ENCODE assay signal across 11 cellular contexts in the genomic region with DNA sequence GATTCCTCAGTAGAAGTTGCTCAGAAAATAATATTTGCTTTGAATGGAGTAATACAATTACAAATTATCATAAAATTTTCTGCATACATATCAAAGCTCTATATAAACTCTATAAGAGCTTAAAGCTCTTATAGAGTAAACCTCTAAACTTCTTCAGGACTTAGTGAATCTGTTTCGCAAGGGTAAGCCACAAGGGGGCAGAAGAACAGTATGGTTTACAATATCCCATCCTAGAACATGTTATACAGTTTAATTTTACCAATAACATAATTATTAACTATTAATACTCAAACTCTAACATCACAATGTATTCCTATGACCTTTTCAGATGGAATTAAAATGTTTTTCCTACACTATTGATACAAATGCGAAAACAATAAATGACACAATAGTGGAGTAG. TPM values are rescaled to one million over a fixed set of nuclear protein-coding genes. Genes with fewer than 3 reads are reported as not detected.
DNase-seq lines count a peak whose midpoint lies in the region; ATAC-seq and TF ChIP-seq lines count a peak whose summit lies in the region.
"Had no signal": no experiment of that assay in that cellular context is flagged by ENCODE, and none has a peak within 500 bp of the region (broad histone marks: within the 10 kb centered on the region; RNA-seq: fewer than 3 reads in every experiment).

No MANE protein-coding gene starts in this region.

- no peaks in the 10 kb centered on the region for H3K27me3 Mint-ChIP-seq in MCF 10A (ENCODE audit: insufficient read depth, unreplicated experiment)
- H3K27me3 Mint-ChIP-seq in type B pancreatic cell, result no peaks in the 10 kb centered on the region

- in situ Hi-C loops in mammary epithelial cell (cut with MboI; ENCODE audit: low sequenced_read_pairs in 2 of 2), result no loop called here

- H3K9ac ChIP-seq in KMS-11 (no peak overlapping the region), mammary epithelial cell (ENCODE audit: insufficient read depth, low read length) (no peak overlapping the region)

- H3K27me3 ChIP-seq in breast epithelium (no peaks in the 10 kb centered on the region), KMS-11 (ENCODE audit: insufficient read depth, low read depth) (no peaks in the 10 kb centered on the region), mammary epithelial cell (ENCODE audit: insufficient read depth, low read length) (no peaks in the 10 kb centered on the region)
- H3K27me3 ChIP-seq: pancreas had no signal

- peaks cover 0 to 10% of the 10 kb centered on the region in 2 donors for H3K9me3 ChIP-seq in breast epithelium
- H3K9me3 ChIP-seq in mammary epithelial cell (replicated peaks; ENCODE audit: insufficient read depth, low read length), result no peaks in the 10 kb centered on the region
- H3K9me3 ChIP-seq: pancreas had no signal

- H4K20me1 ChIP-seq in KMS-11 (ENCODE audit: insufficient read depth) (no peaks in the 10 kb centered on the region), mammary epithelial cell (ENCODE audit: insufficient read depth, low read length) (no peaks in the 10 kb centered on the region)

- intact Hi-C loops in MCF 10A (cut with micrococcal nuclease), result loop anchor here (1.0 to 10.0 kb wide), 4 partner anchors 97 to 1011 kb away; no protein-coding TSS in a partner anchor
- intact Hi-C loops in breast epithelium (cut with DNase I; ENCODE audit: low total_unique reads), result no loop called here
- intact Hi-C loops in mammary epithelial cell (cut with micrococcal nuclease), result no loop called here

- H3K27ac ChIP-seq in breast epithelium, result no peak overlapping the region
- no peak overlapping the region for H3K27ac ChIP-seq in KMS-11
- no peak overlapping the region for H3K27ac ChIP-seq in mammary epithelial cell (ENCODE audit: insufficient read depth, low read depth, low read length)
- H3K27ac ChIP-seq: pancreas had no signal

- TF ChIP-seq CTCF in MCF 10A (IDR thresholded peaks at IDR 0.05; ENCODE audit: unreplicated experiment), result peak; percentile 49
- no peak for TF ChIP-seq CTCF in breast epithelium (IDR thresholded peaks at IDR 0.05)
- TF ChIP-seq CTCF in KMS-11 (conservative IDR thresholded peaks at IDR 0.05; ENCODE audit: low read depth, low read length), result peak; percentile 55
- peak; percentile 30 to 48 for TF ChIP-seq CTCF in mammary epithelial cell (conservative IDR thresholded peaks at IDR 0.05 in 1 of 2, IDR thresholded peaks at IDR 0.05 in 1 of 2; ENCODE audit: extremely low read depth in 1 of 2, insufficient read depth in 1 of 2, low read depth in 1 of 2, low read length in 2 of 2)
- peak; percentile 78 for TF ChIP-seq CTCF in type B pancreatic cell (conservative IDR thresholded peaks at IDR 0.05)

- H3K9me3 Mint-ChIP-seq in MCF 10A (ENCODE audit: unreplicated experiment) (peaks cover 7% of the 10 kb centered on the region), type B pancreatic cell (no peaks in the 10 kb centered on the region)

- TF ChIP-seq POLR2A in breast epithelium (IDR thresholded peaks at IDR 0.05), result no peak

- H3K4me2 ChIP-seq in KMS-11, result no peak overlapping the region
- no peak overlapping the region for H3K4me2 ChIP-seq in mammary epithelial cell (ENCODE audit: insufficient read depth, low read depth, low read length)

- WGBS in mammary epithelial cell (ENCODE audit: low coverage, missing lambda C conversion rate), result 55% methylated on average over 2 of the region's 2 CpGs

- POLR2A ChIA-PET in MCF 10A (lab: Yijun Ruan, JAX), result no interaction called here

- no peak overlapping the region for H3K4me3 Mint-ChIP-seq in MCF 10A (ENCODE audit: unreplicated experiment)
- H3K4me3 Mint-ChIP-seq in type B pancreatic cell, result no peak overlapping the region
- H3K4me3 Mint-ChIP-seq: WTC11 had no signal

- H3K36me3 Mint-ChIP-seq in MCF 10A (ENCODE audit: insufficient read depth, unreplicated experiment) (no peaks in the 10 kb centered on the region), type B pancreatic cell (no peaks in the 10 kb centered on the region)

- CTCF ChIA-PET in MCF 10A (lab: Yijun Ruan, JAX), result interaction anchor here (0.6 to 1.0 kb wide), 6 partner anchors 40 to 1840 kb away, joined by 3 to 5 read pairs (median 3); no protein-coding TSS in a partner anchor
- CTCF ChIA-PET in mammary epithelial cell (lab: Charles Lee; ENCODE audit: low non-redundant PET), result no interaction called here

- ATAC-seq in HG02588 (IDR thresholded peaks at IDR 0.05; ENCODE audit: unreplicated experiment), result no peak
- ATAC-seq: pancreas, WTC11 had no signal

- dilution Hi-C loops in mammary epithelial cell (cut with HindIII; ENCODE audit: low sequenced_read_pairs), result no loop called here

- H3K4me1 ChIP-seq in breast epithelium (no peaks in the 10 kb centered on the region), KMS-11 (ENCODE audit: low read depth, poor library complexity, severe bottlenecking) (no peaks in the 10 kb centered on the region), mammary epithelial cell (ENCODE audit: insufficient read depth, low read length) (no peaks in the 10 kb centered on the region)
- H3K4me1 ChIP-seq: pancreas had no signal

- BruUV-seq in MCF 10A (replicated peaks; lab: Mats Ljungman, UMichigan) (no TSS peak), mammary epithelial cell (replicated peaks; lab: Mats Ljungman, UMichigan) (no TSS peak)

- H3K4me3 ChIP-seq in breast epithelium (no peak overlapping the region), KMS-11 (IDR thresholded peaks at IDR 0.05; ENCODE audit: insufficient read depth, low read depth, low read length) (no peak overlapping the region), mammary epithelial cell (replicated peaks in 1 of 3; ENCODE audit: insufficient read depth in 1 of 3, low read depth in 2 of 3, low read length in 3 of 3) (no peak overlapping the region)
- H3K4me3 ChIP-seq: pancreas had no signal

- peak; percentile 65 for DNase-seq in MCF 10A (ENCODE audit: unreplicated experiment)
- DNase-seq in breast epithelium (ENCODE audit: low spot score in 2 of 2), result no peak
- peak; percentile 3 for DNase-seq in mammary epithelial cell
- DNase-seq in type B pancreatic cell (ENCODE audit: extremely low spot score, unreplicated experiment), result no peak
- no peak for DNase-seq in GM19240 (ENCODE audit: insufficient read length, low spot score)
- DNase-seq in KG1 (lab: John Stamatoyannopoulos, UW), result no peak
- DNase-seq: EL, pancreas had no signal

- no peak overlapping the region for H2AFZ ChIP-seq in KMS-11 (ENCODE audit: low read depth)
- H2AFZ ChIP-seq in mammary epithelial cell (ENCODE audit: low read depth, low read length), result no peak overlapping the region

- H3K4me1 Mint-ChIP-seq in MCF 10A (ENCODE audit: insufficient read depth, unreplicated experiment) (no peaks in the 10 kb centered on the region), type B pancreatic cell (ENCODE audit: unreplicated experiment) (no peaks in the 10 kb centered on the region)
- H3K4me1 Mint-ChIP-seq: WTC11 had no signal

- H3K36me3 ChIP-seq in breast epithelium (no peaks in the 10 kb centered on the region), KMS-11 (ENCODE audit: insufficient read depth) (no peaks in the 10 kb centered on the region), mammary epithelial cell (ENCODE audit: insufficient read depth, low read length) (no peaks in the 10 kb centered on the region)
- H3K36me3 ChIP-seq: pancreas had no signal

- H3K27ac Mint-ChIP-seq in MCF 10A (ENCODE audit: low read depth, unreplicated experiment) (no peak overlapping the region), type B pancreatic cell (no peak overlapping the region)
- H3K27ac Mint-ChIP-seq: WTC11 had no signal

- H3K79me2 ChIP-seq in KMS-11 (ENCODE audit: insufficient read depth, low read depth) (no peaks in the 10 kb centered on the region), mammary epithelial cell (ENCODE audit: insufficient read depth, low read length) (no peaks in the 10 kb centered on the region)

RNA-seq across cellular contexts. Expression of a gene that starts 33.8 kb away (rescaled TPM):
- not detected in 2 replicates for total RNA-seq in MCF 10A (2022)
- total RNA-seq in breast epithelium, result not detected
- total RNA-seq in mammary epithelial cell, result not detected
- polyA plus RNA-seq in mammary epithelial cell, result not detected
- not detected for polyA minus RNA-seq in mammary epithelial cell
- not detected in 2 replicates for total RNA-seq in type B pancreatic cell (ENCODE audit: low replicate concordance)
- total RNA-seq: pancreas, WTC11 had no signal
- polyA plus RNA-seq: pancreas had no signal

Comparison
In these comparisons a context has a peak if more than half of its experiments do, and no peak if none do; other contexts are left out.
1. DNase-seq: peak in MCF 10A (single experiment) and mammary epithelial cell (single experiment); none in breast epithelium (0 of 2), type B pancreatic cell (single experiment), GM19240 (single experiment) and KG1 (single experiment).
2. CTCF ChIP-seq: peak in MCF 10A (single experiment), KMS-11 (single experiment), mammary epithelial cell (2 of 2) and type B pancreatic cell (single experiment); none in breast epithelium (0 of 3).